8 cellular contexts compared by ENCODE assay signal in genomic region chr1:66253330-66253921, GRCh38.
A peak's percentile ranks its signal among the peaks of the same experiment; 100 is the strongest.
DNase-seq lines count a peak whose midpoint lies in the region; ATAC-seq and TF ChIP-seq lines count a peak whose summit lies in the region.

No MANE protein-coding gene starts in this region.

- peak; percentile 82 for ATAC-seq in GM21515 (IDR thresholded peaks at IDR 0.05; ENCODE audit: unreplicated experiment)
- peak; percentile 64 for ATAC-seq in HG03575 (IDR thresholded peaks at IDR 0.05; ENCODE audit: extremely low read depth, insufficient number of reproducible peaks, low FRiP score, unreplicated experiment)
- ATAC-seq in left lobe of liver = peak; percentile 98
- peak; percentile 90 for ATAC-seq in upper lobe of right lung

- H3K27me3 ChIP-seq in NT2/D1 (ENCODE audit: insufficient read depth, insufficient read length) (no peaks in the 10 kb centered on the region), upper lobe of right lung (no peaks in the 10 kb centered on the region)

- H3K27ac ChIP-seq in caudate nucleus (ENCODE audit: low read depth, low read length) (peak overlapping the region; percentile 11), upper lobe of right lung (no peak overlapping the region)

- no peaks in the 10 kb centered on the region for H3K9me3 ChIP-seq in NT2/D1 (ENCODE audit: insufficient read depth, low read length)
- no peaks in the 10 kb centered on the region for H3K9me3 ChIP-seq in upper lobe of right lung

- no peak overlapping the region for H3K9ac ChIP-seq in NT2/D1 (ENCODE audit: insufficient read length, low read depth)

- intact Hi-C loops in upper lobe of right lung (cut with DNase I) = loop anchor here (5.0 kb wide), 1 partner anchor 194 kb away; no protein-coding TSS in a partner anchor

- no peak overlapping the region for H3K4me3 ChIP-seq in NT2/D1 (ENCODE audit: insufficient read length, low read depth)
- H3K4me3 ChIP-seq in upper lobe of right lung = no peak overlapping the region

- H3K36me3 ChIP-seq in NT2/D1 (ENCODE audit: insufficient read depth, insufficient read length, low read length) (no peaks in the 10 kb centered on the region), upper lobe of right lung (no peaks in the 10 kb centered on the region)

- peak; percentile 82 for TF ChIP-seq CTCF in upper lobe of right lung (IDR thresholded peaks at IDR 0.05)

- no peaks in the 10 kb centered on the region for H3K4me1 ChIP-seq in NT2/D1 (ENCODE audit: insufficient read depth, insufficient read length)
- H3K4me1 ChIP-seq in upper lobe of right lung = peaks cover 5% of the 10 kb centered on the region

- DNase-seq in NCI-H146 (lab: John Stamatoyannopoulos, UW) (peak; percentile 1), NCI-H146 treated with DMSO at 0.1 percent for 48 hours (lab: John Stamatoyannopoulos, UW; ENCODE audit: unreplicated experiment) (no peak), NT2/D1 (ENCODE audit: low read depth, low spot score) (peak; percentile 35), caudate nucleus (lab: John Stamatoyannopoulos, UW) (peak in 7 of 61 donors; percentile 11 to 75 (median 20)), left lobe of liver (ENCODE audit: low spot score) (no peak), upper lobe of right lung (no peak)

Comparison
In these comparisons a context has a peak if more than half of its experiments do, and no peak if none do; other contexts are left out.
1. DNase-seq: peak in NCI-H146 (single experiment) and NT2/D1 (single experiment); none in NCI-H146 treated with DMSO at 0.1 percent for 48 hours (single experiment), left lobe of liver (single experiment) and upper lobe of right lung (single experiment).
2. Peak in every context shown above with its lines, with median percentiles within 50 percentile points of each other: ATAC-seq.